ENCODE assay signal across 39 cellular contexts in the genomic region with DNA sequence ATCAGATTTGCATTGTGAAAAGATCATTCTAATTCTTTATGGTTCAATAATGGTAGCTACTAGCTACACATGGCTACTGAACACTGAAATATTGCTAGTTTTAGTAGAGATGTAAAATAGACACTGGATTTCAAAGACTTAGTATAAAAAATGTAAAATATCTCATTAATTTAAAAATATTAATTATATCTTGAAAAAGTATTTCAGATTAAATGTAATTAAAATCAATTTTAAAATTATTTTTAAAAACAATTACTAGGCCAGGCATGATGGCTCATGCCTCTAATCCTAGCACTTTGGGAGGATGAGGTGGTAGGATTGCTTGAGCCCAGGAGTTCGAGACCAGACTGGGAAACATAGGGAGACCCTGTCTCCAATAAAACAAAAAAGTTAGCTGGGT.
"Had no signal": no experiment of that assay in that cellular context is flagged by ENCODE, and none has a peak within 500 bp of the region (broad histone marks: within the 10 kb centered on the region; RNA-seq: fewer than 3 reads in every experiment).

No MANE protein-coding gene starts in this region.

- H3K36me3 ChIP-seq: adrenal gland, ascending aorta, brain microvascular endothelial cell, breast epithelium, cardiac muscle cell had no signal

- H3K27me3 Mint-ChIP-seq: activated naive CD8-positive, alpha-beta T cell had no signal

- H3K4me1 ChIP-seq: body of pancreas, breast epithelium had no signal

- H3K36me3 Mint-ChIP-seq: activated naive CD4-positive, alpha-beta T cell treated with anti-CD3 and anti-CD28 coated beads, Interleukin-2, amount 10 ng/mL, durations not matched to agents 7 days and 5 days; activated naive CD4-positive, alpha-beta T cell treated with anti-CD3 and anti-CD28 coated beads, Interleukin-2, amount 50 U/mL, for 24 hours; brain had no signal

- FAIRE-seq: astrocyte, bronchial epithelial cell had no signal

- ATAC-seq: activated naive CD4-positive, alpha-beta T cell treated with anti-CD3 and anti-CD28 coated beads, Interleukin-2, amount 50 U/mL, for 72 hours; activated naive CD8-positive, alpha-beta T cell treated with anti-CD3 and anti-CD28 coated beads, Interleukin-2, amount 50 U/mL, for 24 hours; activated T-cell treated with anti-CD3 and anti-CD28 coated beads, Interleukin-2, amount 50 U/mL, for 4 hours; activated T-cell treated with anti-CD3 and anti-CD28 coated beads, Interleukin-2, amount 50 U/mL, for 72 hours; activated T-helper 17 cell treated with anti-CD3 and anti-CD28 coated beads, Interleukin-2, amount 50 U/mL, for 72 hours; body of pancreas had no signal

- H3K4me3 ChIP-seq: adrenal gland, ascending aorta, body of pancreas, breast epithelium, cardiac muscle cell had no signal

- H3K4me3 Mint-ChIP-seq: activated naive CD4-positive, alpha-beta T cell treated with anti-CD3 and anti-CD28 coated beads for 36 hours; activated naive CD4-positive, alpha-beta T cell treated with anti-CD3 and anti-CD28 coated beads, Interleukin-2, amount 10 ng/mL, durations not matched to agents 7 days and 5 days; activated naive CD4-positive, alpha-beta T cell treated with anti-CD3 and anti-CD28 coated beads, Interleukin-2, amount 50 U/mL, for 24 hours; activated naive CD8-positive, alpha-beta T cell; activated naive CD8-positive, alpha-beta T cell treated with anti-CD3 and anti-CD28 coated beads for 36 hours; activated naive CD8-positive, alpha-beta T cell treated with anti-CD3 and anti-CD28 coated beads, Interleukin-2, amount 10 ng/mL, durations not matched to agents 7 days and 5 days; activated naive CD8-positive, alpha-beta T cell treated with anti-CD3 and anti-CD28 coated beads, Interleukin-2, amount 50 U/mL, for 24 hours; activated T-cell treated with anti-CD3 and anti-CD28 coated beads, Interleukin-2, amount 50 U/mL, for 24 hours; activated T-cell treated with anti-CD3 and anti-CD28 coated beads, Interleukin-2, amount 50 U/mL, for 4 hours; activated T-cell treated with anti-CD3 and anti-CD28 coated beads, Interleukin-2, amount 50 U/mL, for 72 hours; activated T-helper 1 cell treated with anti-CD3 and anti-CD28 coated beads, Interleukin-12 subunit alpha, Interleukin-12 subunit beta, Interleukin-2, Interleukin-4 antibody, amounts not matched to agents 30 ng/mL and 10 ng/mL and 1 ng/mL, durations not matched to agents 14 hours and 24 hours and 36 hours; activated T-helper 17 cell treated with anti-CD3 and anti-CD28 coated beads, Interleukin-2, amount 50 U/mL, for 72 hours; central memory CD8-positive, alpha-beta T cell had no signal

- H3K9me3 Mint-ChIP-seq: activated naive CD4-positive, alpha-beta T cell treated with anti-CD3 and anti-CD28 coated beads, Interleukin-2, amount 50 U/mL, for 24 hours had no signal

- H3K4me1 Mint-ChIP-seq: activated naive CD4-positive, alpha-beta T cell treated with anti-CD3 and anti-CD28 coated beads, Interleukin-2, amount 10 ng/mL, durations not matched to agents 7 days and 5 days; activated naive CD4-positive, alpha-beta T cell treated with anti-CD3 and anti-CD28 coated beads, Interleukin-2, amount 50 U/mL, for 24 hours; activated naive CD8-positive, alpha-beta T cell treated with anti-CD3 and anti-CD28 coated beads for 36 hours; activated naive CD8-positive, alpha-beta T cell treated with anti-CD3 and anti-CD28 coated beads, Interleukin-2, amount 50 U/mL, for 24 hours; brain; central memory CD8-positive, alpha-beta T cell had no signal

- H3K27ac Mint-ChIP-seq: activated naive CD4-positive, alpha-beta T cell treated with anti-CD3 and anti-CD28 coated beads for 36 hours; activated naive CD4-positive, alpha-beta T cell treated with anti-CD3 and anti-CD28 coated beads, Interleukin-2, amount 10 ng/mL, durations not matched to agents 7 days and 5 days; activated naive CD4-positive, alpha-beta T cell treated with anti-CD3 and anti-CD28 coated beads, Interleukin-2, amount 50 U/mL, for 24 hours; activated naive CD4-positive, alpha-beta T cell treated with anti-CD3 and anti-CD28 coated beads, Interleukin-2, amount 50 U/mL, for 72 hours; activated naive CD8-positive, alpha-beta T cell; activated naive CD8-positive, alpha-beta T cell treated with anti-CD3 and anti-CD28 coated beads for 36 hours; activated naive CD8-positive, alpha-beta T cell treated with anti-CD3 and anti-CD28 coated beads, Interleukin-2, amount 50 U/mL, for 24 hours; activated T-cell treated with anti-CD3 and anti-CD28 coated beads, Interleukin-2, amount 50 U/mL, for 24 hours; activated T-cell treated with anti-CD3 and anti-CD28 coated beads, Interleukin-2, amount 50 U/mL, for 72 hours; activated T-helper 1 cell treated with anti-CD3 and anti-CD28 coated beads, Interleukin-12 subunit alpha, Interleukin-12 subunit beta, Interleukin-2, Interleukin-4 antibody, amounts not matched to agents 30 ng/mL and 10 ng/mL and 1 ng/mL, durations not matched to agents 14 hours and 24 hours and 36 hours; activated T-helper 17 cell treated with anti-CD3 and anti-CD28 coated beads, Interleukin-2, amount 50 U/mL, for 72 hours; activated T-helper 2 cell treated with anti-CD3 and anti-CD28 coated beads, Interferon-gamma antibody, Interleukin-2, Interleukin-4, amounts not matched to agents 10 μg/mL and 5 μg/mL and 100 μg/mL, durations not matched to agents 14 hours and 24 hours and 36 hours; brain had no signal

- DNase-seq: activated effector memory CD4-positive, alpha-beta T cell treated with anti-CD3 and anti-CD28 coated beads, Interleukin-2, amount 50 U/mL, for 16 hours; activated effector memory CD4-positive, alpha-beta T cell treated with Interleukin-2 at 50 U/mL for 16 hours; activated gamma-delta T cell; activated gamma-delta T cell treated with Interleukin-2 at 50 U/mL for 16 hours; activated naive CD4-positive, alpha-beta T cell; activated naive CD4-positive, alpha-beta T cell treated with anti-CD3 and anti-CD28 coated beads for 36 hours; activated naive CD4-positive, alpha-beta T cell treated with anti-CD3 and anti-CD28 coated beads, Interleukin-2, amount 10 ng/mL, durations not matched to agents 7 days and 5 days; activated naive CD4-positive, alpha-beta T cell treated with anti-CD3 and anti-CD28 coated beads, Interleukin-2, amount 50 U/mL, for 16 hours; activated naive CD4-positive, alpha-beta T cell treated with Interleukin-2 at 50 U/mL for 16 hours; activated naive CD8-positive, alpha-beta T cell treated with anti-CD3 and anti-CD28 coated beads for 36 hours; activated naive CD8-positive, alpha-beta T cell treated with anti-CD3 and anti-CD28 coated beads, Interleukin-2, amount 10 ng/mL, durations not matched to agents 7 days and 5 days; activated naive CD8-positive, alpha-beta T cell treated with anti-CD3 and anti-CD28 coated beads, Interleukin-2, amount 50 U/mL, for 24 hours; activated T-cell treated with anti-CD3 and anti-CD28 coated beads, Interleukin-2, amount 50 U/mL, for 24 hours; activated T-cell treated with anti-CD3 and anti-CD28 coated beads, Interleukin-2, amount 50 U/mL, for 4 hours; activated T-cell treated with anti-CD3 and anti-CD28 coated beads, Interleukin-2, amount 50 U/mL, for 48 hours; activated T-cell treated with anti-CD3 and anti-CD28 coated beads, Interleukin-2, amount 50 U/mL, for 72 hours; adrenal gland; amniotic stem cell; amygdala; anterior cingulate cortex; aorta; body of pancreas; brain microvascular endothelial cell; caudate nucleus; central memory CD4-positive, alpha-beta T cell; cerebellar nuclear complex had no signal

- H3K27me3 ChIP-seq: adrenal gland, ascending aorta, body of pancreas, brain microvascular endothelial cell, breast epithelium, cardiac muscle cell had no signal

- H3K9me3 ChIP-seq: adrenal gland, body of pancreas, breast epithelium had no signal

- H3K27ac ChIP-seq: adrenal gland, ascending aorta, body of pancreas, brain microvascular endothelial cell, breast epithelium, cardiac muscle cell had no signal
